ENCODE assay signal across 1 cellular context in the genomic region with DNA sequence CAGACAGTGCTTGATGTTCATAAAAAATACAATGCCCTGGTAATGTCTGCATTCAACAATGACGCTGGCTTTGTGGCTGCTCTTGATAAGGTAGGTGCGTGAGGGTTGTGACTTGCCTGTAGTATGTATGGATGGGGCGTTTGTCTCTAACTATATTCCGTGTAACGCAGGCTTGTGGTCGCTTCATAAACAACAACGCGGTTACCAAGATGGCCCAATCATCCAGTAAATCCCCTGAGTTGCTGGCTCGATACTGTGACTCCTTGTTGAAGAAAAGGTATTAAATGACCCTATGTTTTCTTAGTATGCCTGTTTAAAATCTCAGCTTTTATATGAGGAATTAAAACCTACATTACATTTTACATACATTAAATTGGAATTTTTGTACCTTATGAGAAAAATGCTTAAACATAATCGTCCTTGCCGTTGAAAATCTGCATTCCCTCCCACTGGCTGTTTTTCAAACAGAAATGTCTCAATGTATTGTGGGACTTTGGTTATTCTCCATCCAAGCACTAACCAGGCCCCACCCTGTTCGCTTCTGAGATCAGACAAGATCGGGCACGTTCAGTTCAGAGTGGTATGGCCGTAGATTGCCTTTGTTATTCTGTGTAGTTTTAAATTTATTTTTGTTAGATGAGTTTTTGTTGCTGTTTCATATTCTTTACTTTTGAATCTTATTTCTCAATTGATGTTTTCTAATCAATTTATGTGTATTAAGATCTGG.
TF ChIP-seq lines count a peak whose summit lies in the region.

No MANE protein-coding gene starts in this region.

TF ChIP-seq in WTC11, 78 proteins besides CTCF, POLR2A, EP300 and RAD21 (continued from another document):
- TF ChIP-seq, protein P1, sequence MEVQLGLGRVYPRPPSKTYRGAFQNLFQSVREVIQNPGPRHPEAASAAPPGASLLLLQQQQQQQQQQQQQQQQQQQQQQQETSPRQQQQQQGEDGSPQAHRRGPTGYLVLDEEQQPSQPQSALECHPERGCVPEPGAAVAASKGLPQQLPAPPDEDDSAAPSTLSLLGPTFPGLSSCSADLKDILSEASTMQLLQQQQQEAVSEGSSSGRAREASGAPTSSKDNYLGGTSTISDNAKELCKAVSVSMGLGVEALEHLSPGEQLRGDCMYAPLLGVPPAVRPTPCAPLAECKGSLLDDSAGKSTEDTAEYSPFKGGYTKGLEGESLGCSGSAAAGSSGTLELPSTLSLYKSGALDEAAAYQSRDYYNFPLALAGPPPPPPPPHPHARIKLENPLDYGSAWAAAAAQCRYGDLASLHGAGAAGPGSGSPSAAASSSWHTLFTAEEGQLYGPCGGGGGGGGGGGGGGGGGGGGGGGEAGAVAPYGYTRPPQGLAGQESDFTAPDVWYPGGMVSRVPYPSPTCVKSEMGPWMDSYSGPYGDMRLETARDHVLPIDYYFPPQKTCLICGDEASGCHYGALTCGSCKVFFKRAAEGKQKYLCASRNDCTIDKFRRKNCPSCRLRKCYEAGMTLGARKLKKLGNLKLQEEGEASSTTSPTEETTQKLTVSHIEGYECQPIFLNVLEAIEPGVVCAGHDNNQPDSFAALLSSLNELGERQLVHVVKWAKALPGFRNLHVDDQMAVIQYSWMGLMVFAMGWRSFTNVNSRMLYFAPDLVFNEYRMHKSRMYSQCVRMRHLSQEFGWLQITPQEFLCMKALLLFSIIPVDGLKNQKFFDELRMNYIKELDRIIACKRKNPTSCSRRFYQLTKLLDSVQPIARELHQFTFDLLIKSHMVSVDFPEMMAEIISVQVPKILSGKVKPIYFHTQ (CRISPR knock-in tag; IDR thresholded peaks at IDR 0.05), result no peak
- TF ChIP-seq, protein P2, sequence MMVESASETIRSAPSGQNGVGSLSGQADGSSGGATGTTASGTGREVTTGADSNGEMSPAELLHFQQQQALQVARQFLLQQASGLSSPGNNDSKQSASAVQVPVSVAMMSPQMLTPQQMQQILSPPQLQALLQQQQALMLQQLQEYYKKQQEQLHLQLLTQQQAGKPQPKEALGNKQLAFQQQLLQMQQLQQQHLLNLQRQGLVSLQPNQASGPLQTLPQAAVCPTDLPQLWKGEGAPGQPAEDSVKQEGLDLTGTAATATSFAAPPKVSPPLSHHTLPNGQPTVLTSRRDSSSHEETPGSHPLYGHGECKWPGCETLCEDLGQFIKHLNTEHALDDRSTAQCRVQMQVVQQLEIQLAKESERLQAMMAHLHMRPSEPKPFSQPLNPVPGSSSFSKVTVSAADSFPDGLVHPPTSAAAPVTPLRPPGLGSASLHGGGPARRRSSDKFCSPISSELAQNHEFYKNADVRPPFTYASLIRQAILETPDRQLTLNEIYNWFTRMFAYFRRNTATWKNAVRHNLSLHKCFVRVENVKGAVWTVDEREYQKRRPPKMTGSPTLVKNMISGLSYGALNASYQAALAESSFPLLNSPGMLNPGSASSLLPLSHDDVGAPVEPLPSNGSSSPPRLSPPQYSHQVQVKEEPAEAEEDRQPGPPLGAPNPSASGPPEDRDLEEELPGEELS (CRISPR knock-in tag; IDR thresholded peaks at IDR 0.05), result no peak
- TF ChIP-seq, protein P3, sequence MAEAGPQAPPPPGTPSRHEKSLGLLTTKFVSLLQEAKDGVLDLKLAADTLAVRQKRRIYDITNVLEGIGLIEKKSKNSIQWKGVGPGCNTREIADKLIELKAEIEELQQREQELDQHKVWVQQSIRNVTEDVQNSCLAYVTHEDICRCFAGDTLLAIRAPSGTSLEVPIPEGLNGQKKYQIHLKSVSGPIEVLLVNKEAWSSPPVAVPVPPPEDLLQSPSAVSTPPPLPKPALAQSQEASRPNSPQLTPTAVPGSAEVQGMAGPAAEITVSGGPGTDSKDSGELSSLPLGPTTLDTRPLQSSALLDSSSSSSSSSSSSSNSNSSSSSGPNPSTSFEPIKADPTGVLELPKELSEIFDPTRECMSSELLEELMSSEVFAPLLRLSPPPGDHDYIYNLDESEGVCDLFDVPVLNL (CRISPR knock-in tag; IDR thresholded peaks at IDR 0.05; ENCODE audit: borderline replicate concordance, low read depth), result no peak
- TF ChIP-seq, protein P4, sequence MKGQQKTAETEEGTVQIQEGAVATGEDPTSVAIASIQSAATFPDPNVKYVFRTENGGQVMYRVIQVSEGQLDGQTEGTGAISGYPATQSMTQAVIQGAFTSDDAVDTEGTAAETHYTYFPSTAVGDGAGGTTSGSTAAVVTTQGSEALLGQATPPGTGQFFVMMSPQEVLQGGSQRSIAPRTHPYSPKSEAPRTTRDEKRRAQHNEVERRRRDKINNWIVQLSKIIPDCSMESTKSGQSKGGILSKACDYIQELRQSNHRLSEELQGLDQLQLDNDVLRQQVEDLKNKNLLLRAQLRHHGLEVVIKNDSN (CRISPR knock-in tag; IDR thresholded peaks at IDR 0.05), result no peak
- TF ChIP-seq, protein P5, sequence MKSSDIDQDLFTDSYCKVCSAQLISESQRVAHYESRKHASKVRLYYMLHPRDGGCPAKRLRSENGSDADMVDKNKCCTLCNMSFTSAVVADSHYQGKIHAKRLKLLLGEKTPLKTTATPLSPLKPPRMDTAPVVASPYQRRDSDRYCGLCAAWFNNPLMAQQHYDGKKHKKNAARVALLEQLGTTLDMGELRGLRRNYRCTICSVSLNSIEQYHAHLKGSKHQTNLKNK (CRISPR knock-in tag; IDR thresholded peaks at IDR 0.05), result no peak
- TF ChIP-seq, protein P6, sequence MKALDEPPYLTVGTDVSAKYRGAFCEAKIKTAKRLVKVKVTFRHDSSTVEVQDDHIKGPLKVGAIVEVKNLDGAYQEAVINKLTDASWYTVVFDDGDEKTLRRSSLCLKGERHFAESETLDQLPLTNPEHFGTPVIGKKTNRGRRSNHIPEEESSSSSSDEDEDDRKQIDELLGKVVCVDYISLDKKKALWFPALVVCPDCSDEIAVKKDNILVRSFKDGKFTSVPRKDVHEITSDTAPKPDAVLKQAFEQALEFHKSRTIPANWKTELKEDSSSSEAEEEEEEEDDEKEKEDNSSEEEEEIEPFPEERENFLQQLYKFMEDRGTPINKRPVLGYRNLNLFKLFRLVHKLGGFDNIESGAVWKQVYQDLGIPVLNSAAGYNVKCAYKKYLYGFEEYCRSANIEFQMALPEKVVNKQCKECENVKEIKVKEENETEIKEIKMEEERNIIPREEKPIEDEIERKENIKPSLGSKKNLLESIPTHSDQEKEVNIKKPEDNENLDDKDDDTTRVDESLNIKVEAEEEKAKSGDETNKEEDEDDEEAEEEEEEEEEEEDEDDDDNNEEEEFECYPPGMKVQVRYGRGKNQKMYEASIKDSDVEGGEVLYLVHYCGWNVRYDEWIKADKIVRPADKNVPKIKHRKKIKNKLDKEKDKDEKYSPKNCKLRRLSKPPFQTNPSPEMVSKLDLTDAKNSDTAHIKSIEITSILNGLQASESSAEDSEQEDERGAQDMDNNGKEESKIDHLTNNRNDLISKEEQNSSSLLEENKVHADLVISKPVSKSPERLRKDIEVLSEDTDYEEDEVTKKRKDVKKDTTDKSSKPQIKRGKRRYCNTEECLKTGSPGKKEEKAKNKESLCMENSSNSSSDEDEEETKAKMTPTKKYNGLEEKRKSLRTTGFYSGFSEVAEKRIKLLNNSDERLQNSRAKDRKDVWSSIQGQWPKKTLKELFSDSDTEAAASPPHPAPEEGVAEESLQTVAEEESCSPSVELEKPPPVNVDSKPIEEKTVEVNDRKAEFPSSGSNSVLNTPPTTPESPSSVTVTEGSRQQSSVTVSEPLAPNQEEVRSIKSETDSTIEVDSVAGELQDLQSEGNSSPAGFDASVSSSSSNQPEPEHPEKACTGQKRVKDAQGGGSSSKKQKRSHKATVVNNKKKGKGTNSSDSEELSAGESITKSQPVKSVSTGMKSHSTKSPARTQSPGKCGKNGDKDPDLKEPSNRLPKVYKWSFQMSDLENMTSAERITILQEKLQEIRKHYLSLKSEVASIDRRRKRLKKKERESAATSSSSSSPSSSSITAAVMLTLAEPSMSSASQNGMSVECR (CRISPR knock-in tag; IDR thresholded peaks at IDR 0.05; ENCODE audit: borderline replicate concordance), result no peak
- no peak for TF ChIP-seq PRRX2 (CRISPR knock-in tag; IDR thresholded peaks at IDR 0.05)
